ENCODE assay signal across 24 cellular contexts in genomic region chr2:138321458-138321857, GRCh38.
DNase-seq lines count a peak whose midpoint lies in the region; ATAC-seq, FAIRE-seq and TF ChIP-seq lines count a peak whose summit lies in the region.
"Had no signal": no experiment of that assay in that cellular context is flagged by ENCODE, and none has a peak within 500 bp of the region (broad histone marks: within the 10 kb centered on the region; RNA-seq: fewer than 3 reads in every experiment).

No MANE protein-coding gene starts in this region.

- TF ChIP-seq CTCF in heart right ventricle (IDR thresholded peaks at IDR 0.05), result no peak

- peak; percentile 87 for DNase-seq in DMS53 (lab: John Stamatoyannopoulos, UW)
- peak; percentile 72 for DNase-seq in NCI-H1436 (lab: John Stamatoyannopoulos, UW)
- DNase-seq in NCI-H2171 (lab: John Stamatoyannopoulos, UW), result peak; percentile 77
- peak; percentile 47 for DNase-seq in SHP77 treated with DMSO at 0.1 percent for 48 hours (lab: John Stamatoyannopoulos, UW)
- DNase-seq in heart right ventricle, result no peak
- DNase-seq in OCI-M1 (lab: John Stamatoyannopoulos, UW), result no peak
- DNase-seq in activated CD4-positive, alpha-beta T cell treated with anti-CD3 and anti-CD28 coated beads for 1 hour, result no peak
- no peak for DNase-seq in GM19239 (ENCODE audit: insufficient read length, low spot score)
- DNase-seq: activated CD8-positive, alpha-beta memory T cell treated with anti-CD3 and anti-CD28 coated beads for 24 hours; activated naive CD4-positive, alpha-beta T cell; activated T-cell treated with anti-CD3 and anti-CD28 coated beads, Interleukin-2, amount 50 U/mL, for 24 hours; Calu3; caudate nucleus; NCI-H446 treated with DMSO at 0.1 percent for 48 hours; Right ventricle myocardium superior; stimulated activated CD4-positive, alpha-beta T cell treated with anti-CD3 and anti-CD28 coated beads, Interleukin-2, amount 100 ng/mL, for 48 hours; stimulated activated naive B cell treated with anti-CD40 and anti-IgM and Interleukin-4, amounts not matched to agents 10 μg/mL and 1 μg/mL and 100 μg/mL, for 72 hours; testis had no signal

- WGBS in heart right ventricle, 2 donors, result 93 to 97% methylated on average over 2 of the region's 2 CpGs

- H3K4me3 ChIP-seq in heart right ventricle, result no peak overlapping the region
- H3K4me3 ChIP-seq: BLaER1 treated with 17β-estradiol and CSF1 and Interleukin-3, amounts not matched to agents 10 nM and 100 nM; K562; testis; vagina had no signal

- intact Hi-C loops in heart right ventricle (cut with DNase I), result no loop called here

- H3K4me1 ChIP-seq in heart right ventricle, result no peaks in the 10 kb centered on the region
- H3K4me1 ChIP-seq: BLaER1 treated with 17β-estradiol and CSF1 and Interleukin-3, amounts not matched to agents 10 nM and 100 nM; testis; vagina had no signal

- ATAC-seq in heart right ventricle, result no peak
- ATAC-seq: activated CD4-positive, CD25-positive, alpha-beta regulatory T cell treated with anti-CD3 and anti-CD28 coated beads, Interleukin-2, amount 50 U/mL, for 24 hours; K562; stimulated activated naive B cell treated with anti-CD40 and anti-IgM and Interleukin-4, amounts not matched to agents 10 μg/mL and 1 μg/mL and 100 μg/mL, for 72 hours had no signal

- H3K27ac ChIP-seq in heart right ventricle, result no peak overlapping the region
- H3K27ac ChIP-seq: BLaER1 treated with 17β-estradiol and CSF1 and Interleukin-3, amounts not matched to agents 10 nM and 100 nM; neutrophil; testis; vagina had no signal

- peaks cover 0 to 2% (median 0%) of the 10 kb centered on the region in 11 donors for H3K9me3 ChIP-seq in heart right ventricle
- H3K9me3 ChIP-seq: neutrophil, testis, vagina had no signal

- no peaks in the 10 kb centered on the region for H3K36me3 ChIP-seq in heart right ventricle
- H3K36me3 ChIP-seq: BLaER1 treated with 17β-estradiol and CSF1 and Interleukin-3, amounts not matched to agents 10 nM and 100 nM; neutrophil; vagina had no signal

- FAIRE-seq in GM19239 (lab: Jason Lieb, UNC), result no peak
- FAIRE-seq: H54, K562 had no signal

- H3K27me3 ChIP-seq in heart right ventricle, result no peaks in the 10 kb centered on the region
- H3K27me3 ChIP-seq: BLaER1 treated with 17β-estradiol and CSF1 and Interleukin-3, amounts not matched to agents 10 nM and 100 nM; neutrophil; testis; vagina had no signal

Comparison
In these comparisons a context has a peak if more than half of its experiments do, and no peak if none do; other contexts are left out.
1. DNase-seq: peak in DMS53 (single experiment), NCI-H1436 (single experiment), NCI-H2171 (single experiment) and SHP77 treated with DMSO at 0.1 percent for 48 hours (single experiment); none in heart right ventricle (0 of 2), OCI-M1 (single experiment), activated CD4-positive, alpha-beta T cell treated with anti-CD3 and anti-CD28 coated beads for 1 hour (single experiment) and GM19239 (single experiment).